Comparison of ENCODE assay signal across 1 cellular context in genomic region chr1:210347112-210347511, GRCh38.
TF ChIP-seq lines count a peak whose summit lies in the region.

No MANE protein-coding gene starts in this region.

TF ChIP-seq in HEK293, 187 proteins besides CTCF, POLR2A, EP300 and RAD21 (continued from another document):
- 0 out of 2 replicates have a peak, but pooled peaks have one; percentile 38 for TF ChIP-seq ZNF561 (tag by site-specific recombination; IDR thresholded peaks at IDR 0.05; ENCODE audit: borderline replicate concordance)
- TF ChIP-seq TSHZ1 (tag by site-specific recombination; IDR thresholded peaks at IDR 0.05; ENCODE audit: borderline replicate concordance) = peak; percentile 56; the same call in 1 of the 2 replicates
- peak; percentile 82 for TF ChIP-seq GLIS1 (tag by site-specific recombination; IDR thresholded peaks at IDR 0.05)
- TF ChIP-seq ZNF544 (tag by site-specific recombination; IDR thresholded peaks at IDR 0.05) = no peak
- TF ChIP-seq ZNF10 (tag by site-specific recombination; IDR thresholded peaks at IDR 0.05) = peak; percentile 92
- peak; percentile 82 for TF ChIP-seq SP7 (tag by site-specific recombination; IDR thresholded peaks at IDR 0.05)
- TF ChIP-seq HOXD13 (CRISPR knock-in tag; IDR thresholded peaks at IDR 0.05; ENCODE audit: borderline replicate concordance) = no peak
- TF ChIP-seq ZNF549 (tag by site-specific recombination; IDR thresholded peaks at IDR 0.05) = no peak
- peak; percentile 63; the same call in 1 of the 2 replicates for TF ChIP-seq FEZF1 (tag by site-specific recombination; IDR thresholded peaks at IDR 0.05)
- TF ChIP-seq ZFHX2 (tag by site-specific recombination; conservative IDR thresholded peaks at IDR 0.05) = peak; percentile 81
- peak; percentile 77; the same call in 1 of the 2 replicates for TF ChIP-seq ZSCAN23 (tag by site-specific recombination; IDR thresholded peaks at IDR 0.05)
- peak; percentile 77 for TF ChIP-seq ZNF558 (tag by site-specific recombination; IDR thresholded peaks at IDR 0.05)
- peak; percentile 44; the same call in 1 of the 2 replicates for TF ChIP-seq ZNF394 (tag by site-specific recombination; IDR thresholded peaks at IDR 0.05; ENCODE audit: borderline replicate concordance)
- peak; percentile 69; the same call in 1 of the 2 replicates for TF ChIP-seq ZNF660 (tag by site-specific recombination; IDR thresholded peaks at IDR 0.05)
- TF ChIP-seq ZNF416 (tag by site-specific recombination; IDR thresholded peaks at IDR 0.05) = no peak
- no peak for TF ChIP-seq RBAK (tag by site-specific recombination; IDR thresholded peaks at IDR 0.05)
- TF ChIP-seq SCRT2 (tag by site-specific recombination; IDR thresholded peaks at IDR 0.05) = no peak
- TF ChIP-seq ZNF560 (tag by site-specific recombination; IDR thresholded peaks at IDR 0.05; ENCODE audit: borderline replicate concordance) = no peak
- TF ChIP-seq, protein P1, sequence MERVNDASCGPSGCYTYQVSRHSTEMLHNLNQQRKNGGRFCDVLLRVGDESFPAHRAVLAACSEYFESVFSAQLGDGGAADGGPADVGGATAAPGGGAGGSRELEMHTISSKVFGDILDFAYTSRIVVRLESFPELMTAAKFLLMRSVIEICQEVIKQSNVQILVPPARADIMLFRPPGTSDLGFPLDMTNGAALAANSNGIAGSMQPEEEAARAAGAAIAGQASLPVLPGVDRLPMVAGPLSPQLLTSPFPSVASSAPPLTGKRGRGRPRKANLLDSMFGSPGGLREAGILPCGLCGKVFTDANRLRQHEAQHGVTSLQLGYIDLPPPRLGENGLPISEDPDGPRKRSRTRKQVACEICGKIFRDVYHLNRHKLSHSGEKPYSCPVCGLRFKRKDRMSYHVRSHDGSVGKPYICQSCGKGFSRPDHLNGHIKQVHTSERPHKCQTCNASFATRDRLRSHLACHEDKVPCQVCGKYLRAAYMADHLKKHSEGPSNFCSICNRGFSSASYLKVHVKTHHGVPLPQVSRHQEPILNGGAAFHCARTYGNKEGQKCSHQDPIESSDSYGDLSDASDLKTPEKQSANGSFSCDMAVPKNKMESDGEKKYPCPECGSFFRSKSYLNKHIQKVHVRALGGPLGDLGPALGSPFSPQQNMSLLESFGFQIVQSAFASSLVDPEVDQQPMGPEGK (tag by site-specific recombination; IDR thresholded peaks at IDR 0.05) = peak; percentile 69
- TF ChIP-seq ZNF324 (tag by site-specific recombination; IDR thresholded peaks at IDR 0.05) = peak; percentile 85; the same call in 1 of the 2 replicates
- no peak for TF ChIP-seq OVOL3 (tag by site-specific recombination; IDR thresholded peaks at IDR 0.05)
- TF ChIP-seq ZNF654 (tag by site-specific recombination; IDR thresholded peaks at IDR 0.05; ENCODE audit: low read depth) = peak; percentile 11
- TF ChIP-seq, protein P2, sequence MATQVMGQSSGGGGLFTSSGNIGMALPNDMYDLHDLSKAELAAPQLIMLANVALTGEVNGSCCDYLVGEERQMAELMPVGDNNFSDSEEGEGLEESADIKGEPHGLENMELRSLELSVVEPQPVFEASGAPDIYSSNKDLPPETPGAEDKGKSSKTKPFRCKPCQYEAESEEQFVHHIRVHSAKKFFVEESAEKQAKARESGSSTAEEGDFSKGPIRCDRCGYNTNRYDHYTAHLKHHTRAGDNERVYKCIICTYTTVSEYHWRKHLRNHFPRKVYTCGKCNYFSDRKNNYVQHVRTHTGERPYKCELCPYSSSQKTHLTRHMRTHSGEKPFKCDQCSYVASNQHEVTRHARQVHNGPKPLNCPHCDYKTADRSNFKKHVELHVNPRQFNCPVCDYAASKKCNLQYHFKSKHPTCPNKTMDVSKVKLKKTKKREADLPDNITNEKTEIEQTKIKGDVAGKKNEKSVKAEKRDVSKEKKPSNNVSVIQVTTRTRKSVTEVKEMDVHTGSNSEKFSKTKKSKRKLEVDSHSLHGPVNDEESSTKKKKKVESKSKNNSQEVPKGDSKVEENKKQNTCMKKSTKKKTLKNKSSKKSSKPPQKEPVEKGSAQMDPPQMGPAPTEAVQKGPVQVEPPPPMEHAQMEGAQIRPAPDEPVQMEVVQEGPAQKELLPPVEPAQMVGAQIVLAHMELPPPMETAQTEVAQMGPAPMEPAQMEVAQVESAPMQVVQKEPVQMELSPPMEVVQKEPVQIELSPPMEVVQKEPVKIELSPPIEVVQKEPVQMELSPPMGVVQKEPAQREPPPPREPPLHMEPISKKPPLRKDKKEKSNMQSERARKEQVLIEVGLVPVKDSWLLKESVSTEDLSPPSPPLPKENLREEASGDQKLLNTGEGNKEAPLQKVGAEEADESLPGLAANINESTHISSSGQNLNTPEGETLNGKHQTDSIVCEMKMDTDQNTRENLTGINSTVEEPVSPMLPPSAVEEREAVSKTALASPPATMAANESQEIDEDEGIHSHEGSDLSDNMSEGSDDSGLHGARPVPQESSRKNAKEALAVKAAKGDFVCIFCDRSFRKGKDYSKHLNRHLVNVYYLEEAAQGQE (tag by site-specific recombination; IDR thresholded peaks at IDR 0.05) = no peak
- TF ChIP-seq EGR2 (tag by site-specific recombination; IDR thresholded peaks at IDR 0.05; ENCODE audit: low read depth) = peak; percentile 58
- peak; percentile 90 for TF ChIP-seq MYNN (tag by site-specific recombination; IDR thresholded peaks at IDR 0.05; ENCODE audit: borderline replicate concordance)
